ENCODE assay signal across 1 cellular context in the genomic region with DNA sequence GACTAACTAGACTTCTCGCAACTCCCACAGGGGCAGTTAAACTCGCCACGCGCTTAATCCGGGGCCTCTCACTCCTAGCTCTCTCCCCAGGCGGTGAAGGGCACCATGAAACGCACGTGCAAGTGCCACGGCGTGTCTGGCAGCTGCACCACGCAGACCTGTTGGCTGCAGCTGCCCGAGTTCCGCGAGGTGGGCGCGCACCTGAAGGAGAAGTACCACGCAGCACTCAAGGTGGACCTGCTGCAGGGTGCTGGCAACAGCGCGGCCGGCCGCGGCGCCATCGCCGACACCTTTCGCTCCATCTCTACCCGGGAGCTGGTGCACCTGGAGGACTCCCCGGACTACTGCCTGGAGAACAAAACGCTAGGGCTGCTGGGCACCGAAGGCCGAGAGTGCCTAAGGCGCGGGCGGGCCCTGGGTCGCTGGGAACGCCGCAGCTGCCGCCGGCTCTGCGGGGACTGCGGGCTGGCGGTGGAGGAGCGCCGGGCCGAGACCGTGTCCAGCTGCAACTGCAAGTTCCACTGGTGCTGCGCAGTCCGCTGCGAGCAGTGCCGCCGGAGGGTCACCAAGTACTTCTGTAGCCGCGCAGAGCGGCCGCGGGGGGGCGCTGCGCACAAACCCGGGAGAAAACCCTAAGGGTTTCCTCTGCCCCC.
A peak's percentile ranks its signal among the peaks of the same experiment; 100 is the strongest.
TF ChIP-seq lines count a peak whose summit lies in the region.

No MANE protein-coding gene starts in this region.

TF ChIP-seq in HEK293, 187 proteins besides CTCF, POLR2A, EP300 and RAD21 (continued from another document):
- TF ChIP-seq ZBTB48 (tag by site-specific recombination; IDR thresholded peaks at IDR 0.05), result 0 out of 2 replicates have a peak, but pooled peaks have one; percentile 40
- peak; percentile 94 for TF ChIP-seq SCRT2 (tag by site-specific recombination; IDR thresholded peaks at IDR 0.05)
- TF ChIP-seq ZSCAN30 (tag by site-specific recombination; IDR thresholded peaks at IDR 0.05), result peak; percentile 48; the same call in 1 of the 2 replicates
- 0 out of 2 replicates have a peak, but pooled peaks have one; percentile 18 for TF ChIP-seq SP3 (tag by site-specific recombination; IDR thresholded peaks at IDR 0.05)
- 0 out of 2 replicates have a peak, but pooled peaks have one; percentile 19 for TF ChIP-seq ZBTB11 (tag by site-specific recombination; conservative IDR thresholded peaks at IDR 0.05; ENCODE audit: low read depth)
- TF ChIP-seq ZNF654 (tag by site-specific recombination; IDR thresholded peaks at IDR 0.05; ENCODE audit: low read depth), result peak; percentile 38
- peak; percentile 87 for TF ChIP-seq SCRT1 (tag by site-specific recombination; IDR thresholded peaks at IDR 0.05; ENCODE audit: borderline replicate concordance)
- no peak for TF ChIP-seq ZNF585B (tag by site-specific recombination; IDR thresholded peaks at IDR 0.05)
